ENCODE assay signal across 19 cellular contexts in genomic region chr13:33112745-33113144, GRCh38.
DNase-seq lines count a peak whose midpoint lies in the region; TF ChIP-seq lines count a peak whose summit lies in the region.
"Had no signal": no experiment of that assay in that cellular context is flagged by ENCODE, and none has a peak within 500 bp of the region (broad histone marks: within the 10 kb centered on the region; RNA-seq: fewer than 3 reads in every experiment).

No MANE protein-coding gene starts in this region.

- 0 out of 2 replicates have a peak overlapping the region, but pooled peaks have one; percentile 72 for H3K27ac ChIP-seq in ACC112 (ENCODE audit: low read depth, low read length)
- H3K27ac ChIP-seq in angular gyrus (ENCODE audit: low read depth, low read length), result peak overlapping the region; percentile 12

- peaks cover 31% of the 10 kb centered on the region for H3K4me1 ChIP-seq in ACC112 (ENCODE audit: control insufficient read depth, insufficient read depth, low read length, unreplicated experiment)

- H3K4me3 ChIP-seq in ACC112 (ENCODE audit: low read depth, low read length) (no peak overlapping the region), fibroblast of the aortic adventitia (ENCODE audit: low read depth, low read length) (no peak overlapping the region)
- H3K4me3 ChIP-seq: gastrocnemius medialis had no signal

- TF ChIP-seq CTCF in fibroblast of the aortic adventitia (IDR thresholded peaks at IDR 0.05; ENCODE audit: insufficient read depth, low read length) (no peak), osteocyte (IDR thresholded peaks at IDR 0.05) (no peak)

- in situ Hi-C loops in KBM-7 (cut with MboI; ENCODE audit: low pct_unique_long_range_greater_than_20kb, low sequenced_read_pairs), result no loop called here

- H3K9me3 Mint-ChIP-seq in osteocyte (ENCODE audit: unreplicated experiment), result no peaks in the 10 kb centered on the region
- H3K9me3 Mint-ChIP-seq: activated CD8-positive, alpha-beta T cell treated with anti-CD3 and anti-CD28 coated beads for 36 hours; activated naive CD8-positive, alpha-beta T cell treated with anti-CD3 and anti-CD28 coated beads, Interleukin-2, amount 50 U/mL, for 24 hours; CD4-positive, alpha-beta memory T cell; endodermal cell; stimulated activated memory B cell treated with anti-CD40 and anti-IgM and Interleukin-4, amounts not matched to agents 10 μg/mL and 1 μg/mL and 100 μg/mL, for 72 hours; T-helper 1 cell treated with Interleukin-12 subunit alpha and Interleukin-12 subunit beta and Interleukin-4 antibody, amounts not matched to agents 30 μg/mL and 1 μg/mL, for 36 hours had no signal

- H3K4me1 Mint-ChIP-seq in osteocyte (ENCODE audit: unreplicated experiment), result peaks cover 60% of the 10 kb centered on the region
- H3K4me1 Mint-ChIP-seq: CD4-positive, alpha-beta memory T cell; natural killer cell had no signal

- no peaks in the 10 kb centered on the region for H3K27me3 Mint-ChIP-seq in osteocyte (ENCODE audit: unreplicated experiment)

- H3K4me3 Mint-ChIP-seq in osteocyte (ENCODE audit: unreplicated experiment), result no peak overlapping the region
- H3K4me3 Mint-ChIP-seq: activated CD8-positive, alpha-beta T cell treated with anti-CD3 and anti-CD28 coated beads for 36 hours; activated naive CD8-positive, alpha-beta T cell treated with anti-CD3 and anti-CD28 coated beads, Interleukin-2, amount 50 U/mL, for 24 hours; CD4-positive, alpha-beta memory T cell; endodermal cell; natural killer cell; stimulated activated memory B cell treated with anti-CD40 and anti-IgM and Interleukin-4, amounts not matched to agents 10 μg/mL and 1 μg/mL and 100 μg/mL, for 72 hours; T-helper 1 cell treated with Interleukin-12 subunit alpha and Interleukin-12 subunit beta and Interleukin-4 antibody, amounts not matched to agents 30 μg/mL and 1 μg/mL, for 36 hours had no signal

- H3K36me3 Mint-ChIP-seq in osteocyte (ENCODE audit: unreplicated experiment), result peaks cover 71% of the 10 kb centered on the region
- H3K36me3 Mint-ChIP-seq: CD4-positive, alpha-beta memory T cell; natural killer cell; stimulated activated memory B cell treated with anti-CD40 and anti-IgM and Interleukin-4, amounts not matched to agents 10 μg/mL and 1 μg/mL and 100 μg/mL, for 72 hours had no signal

- no peaks in the 10 kb centered on the region for H3K27me3 ChIP-seq in ACC112 (ENCODE audit: insufficient read depth, low read length)
- H3K27me3 ChIP-seq: gastrocnemius medialis had no signal

- H3K36me3 ChIP-seq in ACC112 (ENCODE audit: insufficient read depth, low read length), result peaks cover 29% of the 10 kb centered on the region

- H3K79me2 ChIP-seq in ACC112 (ENCODE audit: control insufficient read depth, insufficient read depth, low read length, unreplicated experiment), result no peaks in the 10 kb centered on the region

- peak overlapping the region; percentile 83 for H3K27ac Mint-ChIP-seq in osteocyte (ENCODE audit: unreplicated experiment)
- H3K27ac Mint-ChIP-seq: activated CD8-positive, alpha-beta T cell treated with anti-CD3 and anti-CD28 coated beads for 36 hours; activated naive CD8-positive, alpha-beta T cell treated with anti-CD3 and anti-CD28 coated beads, Interleukin-2, amount 50 U/mL, for 24 hours; CD4-positive, alpha-beta memory T cell; endodermal cell; natural killer cell; stimulated activated memory B cell treated with anti-CD40 and anti-IgM and Interleukin-4, amounts not matched to agents 10 μg/mL and 1 μg/mL and 100 μg/mL, for 72 hours; T-helper 1 cell treated with Interleukin-12 subunit alpha and Interleukin-12 subunit beta and Interleukin-4 antibody, amounts not matched to agents 30 μg/mL and 1 μg/mL, for 36 hours had no signal

- no peak overlapping the region for H2AFZ ChIP-seq in ACC112 (ENCODE audit: low read length, unreplicated experiment)

- DNase-seq in fibroblast of the aortic adventitia (ENCODE audit: low read depth) (peak; percentile 14), osteocyte (ENCODE audit: extremely low spot score, unreplicated experiment) (no peak), HCEC 1CT (no peak), ecto neural progenitor cell (ENCODE audit: low spot score) (no peak), NCI-H446 treated with DMSO at 0.1 percent for 48 hours (lab: John Stamatoyannopoulos, UW) (no peak), KBM-7 (no peak)
- DNase-seq: activated CD8-positive, alpha-beta T cell treated with anti-CD3 and anti-CD28 coated beads for 36 hours; activated naive CD8-positive, alpha-beta T cell treated with anti-CD3 and anti-CD28 coated beads, Interleukin-2, amount 50 U/mL, for 24 hours; endodermal cell; gastrocnemius medialis; natural killer cell; NCI-H1930; NCI-H524 treated with DMSO at 0.1 percent for 48 hours; SIG-M5 had no signal
